In genomic region chr12:121711925-121712461, GRCh38 we compare ENCODE assay signal across 8 cellular contexts. TPM values are rescaled to one million over a fixed set of nuclear protein-coding genes. Genes with fewer than 3 reads are reported as not detected.
DNase-seq lines count a peak whose midpoint lies in the region; ATAC-seq and TF ChIP-seq lines count a peak whose summit lies in the region.

No MANE protein-coding gene starts in this region.

- no peak for TF ChIP-seq CTCF in right atrium auricular region (IDR thresholded peaks at IDR 0.05)

- H3K27me3 Mint-ChIP-seq in activated naive CD8-positive, alpha-beta T cell treated with anti-CD3 and anti-CD28 coated beads, Interleukin-2, amount 50 U/mL, for 24 hours: no peaks in the 10 kb centered on the region

- H3K4me1 Mint-ChIP-seq in activated naive CD8-positive, alpha-beta T cell treated with anti-CD3 and anti-CD28 coated beads, Interleukin-2, amount 50 U/mL, for 24 hours: peaks cover 20% of the 10 kb centered on the region

- peak; percentile 10 for DNase-seq in activated naive CD4-positive, alpha-beta T cell treated with Interleukin-2 at 50 U/mL for 16 hours
- no peak for DNase-seq in activated naive CD4-positive, alpha-beta T cell (lab: John Stamatoyannopoulos, UW)
- DNase-seq in NCI-H2227 (lab: John Stamatoyannopoulos, UW; ENCODE audit: unreplicated experiment) (peak; percentile 45), right atrium auricular region (ENCODE audit: low spot score) (peak; percentile 62), foreskin melanocyte (no peak)
- peak; percentile 11 for DNase-seq in activated naive CD8-positive, alpha-beta T cell treated with anti-CD3 and anti-CD28 coated beads, Interleukin-2, amount 50 U/mL, for 24 hours

- H3K9me3 Mint-ChIP-seq in activated naive CD8-positive, alpha-beta T cell treated with anti-CD3 and anti-CD28 coated beads, Interleukin-2, amount 50 U/mL, for 24 hours: no peaks in the 10 kb centered on the region

- peak overlapping the region; percentile 89 for H3K9ac ChIP-seq in rectal smooth muscle tissue (ENCODE audit: low read length)

- H3K36me3 ChIP-seq in right atrium auricular region: no peaks in the 10 kb centered on the region
- H3K36me3 ChIP-seq in rectal smooth muscle tissue (ENCODE audit: control insufficient read depth, insufficient read depth, low read length): no peaks in the 10 kb centered on the region

- H3K4me1 ChIP-seq in right atrium auricular region (peaks cover 0 to 24% of the 10 kb centered on the region in 2 donors), rectal smooth muscle tissue (ENCODE audit: control insufficient read depth, insufficient read depth, low read length) (peaks cover 7% of the 10 kb centered on the region)

- ATAC-seq in HG02852 (IDR thresholded peaks at IDR 0.05; ENCODE audit: unreplicated experiment): peak; percentile 19
- peak; percentile 20 for ATAC-seq in activated naive CD8-positive, alpha-beta T cell treated with anti-CD3 and anti-CD28 coated beads, Interleukin-2, amount 50 U/mL, for 24 hours

- no peaks in the 10 kb centered on the region for H3K9me3 ChIP-seq in right atrium auricular region

- no peaks in the 10 kb centered on the region for H3K27me3 ChIP-seq in right atrium auricular region
- H3K27me3 ChIP-seq in rectal smooth muscle tissue (ENCODE audit: control insufficient read depth, insufficient read depth, low read length): no peaks in the 10 kb centered on the region

- H3K36me3 Mint-ChIP-seq in activated naive CD8-positive, alpha-beta T cell treated with anti-CD3 and anti-CD28 coated beads, Interleukin-2, amount 50 U/mL, for 24 hours (ENCODE audit: low read depth): peaks cover 1% of the 10 kb centered on the region

- peak overlapping the region; percentile 89 to 90 for H3K27ac ChIP-seq in right atrium auricular region
- peak overlapping the region; percentile 76 for H3K27ac ChIP-seq in rectal smooth muscle tissue (ENCODE audit: low read depth, low read length)

- H3K4me3 Mint-ChIP-seq in activated naive CD8-positive, alpha-beta T cell treated with anti-CD3 and anti-CD28 coated beads, Interleukin-2, amount 50 U/mL, for 24 hours: peak overlapping the region; percentile 97

- peak overlapping the region; percentile 56 to 91 for H3K4me3 ChIP-seq in right atrium auricular region
- H3K4me3 ChIP-seq in rectal smooth muscle tissue (ENCODE audit: low read length): peak overlapping the region; percentile 96

- H3K27ac Mint-ChIP-seq in activated naive CD8-positive, alpha-beta T cell treated with anti-CD3 and anti-CD28 coated beads, Interleukin-2, amount 50 U/mL, for 24 hours: peak overlapping the region; percentile 85

RNA-seq across cellular contexts. Expression of gene TMEM120B, which starts 0.6 kb away (rescaled TPM):
- 1 to 10 TPM; 3.3 to 4.7 TPM for total RNA-seq in right atrium auricular region

RNA-seq across cellular contexts. Expression of gene MORN3, which starts 42.5 kb away (rescaled TPM):
- under 1 TPM in 1 of 2 donors, not detected in 1; 0.35 TPM for total RNA-seq in right atrium auricular region

Comparison
In these comparisons a context has a peak if more than half of its experiments do, and no peak if none do; other contexts are left out.
1. DNase-seq: peak in activated naive CD4-positive, alpha-beta T cell treated with Interleukin-2 at 50 U/mL for 16 hours (single experiment), NCI-H2227 (single experiment), activated naive CD8-positive, alpha-beta T cell treated with anti-CD3 and anti-CD28 coated beads, Interleukin-2, amount 50 U/mL, for 24 hours (single experiment) and right atrium auricular region (single experiment); none in activated naive CD4-positive, alpha-beta T cell (0 of 4) and foreskin melanocyte (single experiment).